Comparison of ENCODE assay signal across 15 cellular contexts in genomic region chr1:26483980-26484379, GRCh38. TPM values are rescaled to one million over a fixed set of nuclear protein-coding genes. Genes with fewer than 3 reads are reported as not detected.
DNase-seq lines count a peak whose midpoint lies in the region; ATAC-seq and TF ChIP-seq lines count a peak whose summit lies in the region.
"Had no signal": no experiment of that assay in that cellular context is flagged by ENCODE, and none has a peak within 500 bp of the region (broad histone marks: within the 10 kb centered on the region; RNA-seq: fewer than 3 reads in every experiment).

No MANE protein-coding gene starts in this region.

- H3K36me3 ChIP-seq in GM23248 (ENCODE audit: low read depth), result 0 out of 2 replicates have a peak, but pooled peaks cover 3% of the 10 kb centered on the region
- H3K36me3 ChIP-seq in neural progenitor cell, result peaks cover 4% of the 10 kb centered on the region

- H3F3A ChIP-seq in GM23248 (ENCODE audit: insufficient read depth), result peaks cover 9% of the 10 kb centered on the region; the same call in 1 of the 2 replicates
- H3F3A ChIP-seq in neural progenitor cell (ENCODE audit: low read depth), result peaks cover 29% of the 10 kb centered on the region

- H3K4me2 ChIP-seq in GM23248 (ENCODE audit: unreplicated experiment), result no peak overlapping the region
- H3K4me2 ChIP-seq in neural progenitor cell, result no peak overlapping the region
- H3K4me2 ChIP-seq: KMS-11 had no signal

- H3K36me3 Mint-ChIP-seq in neural progenitor cell, result peaks cover 5% of the 10 kb centered on the region

- H3K4me3 ChIP-seq in GM23248 (no peak overlapping the region), choroid plexus epithelial cell (ENCODE audit: low read depth, low read length) (no peak overlapping the region), neural progenitor cell (no peak overlapping the region)
- H3K4me3 ChIP-seq: esophagus muscularis mucosa had no signal

- no peak overlapping the region for H3K9ac ChIP-seq in GM23248
- no peak overlapping the region for H3K9ac ChIP-seq in neural progenitor cell
- H3K9ac ChIP-seq: KMS-11 had no signal

- H3K27me3 ChIP-seq in GM23248 (replicated peaks; ENCODE audit: insufficient read depth), result no peaks in the 10 kb centered on the region
- H3K27me3 ChIP-seq in neural progenitor cell, result no peaks in the 10 kb centered on the region
- H3K27me3 ChIP-seq: esophagus muscularis mucosa had no signal

- H3K27ac Mint-ChIP-seq in neural progenitor cell, result peak overlapping the region; percentile 5
- H3K27ac Mint-ChIP-seq: activated CD8-positive, alpha-beta T cell treated with anti-CD3 and anti-CD28 coated beads, Interleukin-2, amount 10 ng/mL, durations not matched to agents 7 days and 5 days had no signal

- no peaks in the 10 kb centered on the region for H3K4me1 Mint-ChIP-seq in neural progenitor cell

- no peaks in the 10 kb centered on the region for H3K9me3 Mint-ChIP-seq in neural progenitor cell
- H3K9me3 Mint-ChIP-seq: effector memory CD8-positive, alpha-beta T cell had no signal

- in situ Hi-C loops in GM23248 (cut with MboI), result no loop called here

- ATAC-seq in GM19023 (IDR thresholded peaks at IDR 0.05; ENCODE audit: unreplicated experiment), result no peak
- ATAC-seq: activated CD8-positive, alpha-beta T cell treated with anti-CD3 and anti-CD28 coated beads, Interleukin-2, amount 10 ng/mL, durations not matched to agents 7 days and 5 days; effector memory CD8-positive, alpha-beta T cell had no signal

- TF ChIP-seq CTCF in choroid plexus epithelial cell (conservative IDR thresholded peaks at IDR 0.05; ENCODE audit: low read depth, low read length) (no peak), neural progenitor cell (IDR thresholded peaks at IDR 0.05) (no peak), GM20000 (IDR thresholded peaks at IDR 0.05; ENCODE audit: extremely low read depth, missing control alignments) (no peak)

- no peaks in the 10 kb centered on the region for H3K79me2 ChIP-seq in GM23248 (ENCODE audit: insufficient read depth)
- H3K79me2 ChIP-seq in neural progenitor cell (ENCODE audit: low read depth), result no peaks in the 10 kb centered on the region

- WGBS in GM23248 (ENCODE audit: low coverage in 1 of 2, low lambda C conversion rate in 2 of 2, missing lambda C conversion rate in 2 of 2), 2 experiments, result 42 to 57% methylated on average over 2 of the region's 2 CpGs

- H3K27ac ChIP-seq in GM23248 (no peak overlapping the region), neural progenitor cell (no peak overlapping the region)
- H3K27ac ChIP-seq: esophagus muscularis mucosa, KMS-11 had no signal

- H3K4me3 Mint-ChIP-seq in neural progenitor cell, result no peak overlapping the region
- H3K4me3 Mint-ChIP-seq: activated CD8-positive, alpha-beta T cell treated with anti-CD3 and anti-CD28 coated beads, Interleukin-2, amount 10 ng/mL, durations not matched to agents 7 days and 5 days; effector memory CD8-positive, alpha-beta T cell had no signal

- no peaks in the 10 kb centered on the region for H3K9me3 ChIP-seq in GM23248 (ENCODE audit: low read depth)
- H3K9me3 ChIP-seq in neural progenitor cell (ENCODE audit: low read depth), result no peaks in the 10 kb centered on the region
- H3K9me3 ChIP-seq: esophagus muscularis mucosa had no signal

- DNase-seq in AG20443 (ENCODE audit: low spot score) (peak; percentile 42), GM23248 (peak; percentile 48), choroid plexus epithelial cell (ENCODE audit: low read depth) (peak; percentile 31), neural progenitor cell (ENCODE audit: low spot score) (no peak), GM20000 (ENCODE audit: low spot score) (no peak), NCI-H146 treated with DMSO at 0.1 percent for 48 hours (lab: John Stamatoyannopoulos, UW; ENCODE audit: unreplicated experiment) (no peak)
- DNase-seq: activated CD4-positive, CD25-positive, alpha-beta regulatory T cell; activated CD8-positive, alpha-beta T cell treated with anti-CD3 and anti-CD28 coated beads, Interleukin-2, amount 10 ng/mL, durations not matched to agents 7 days and 5 days; activated naive CD4-positive, alpha-beta T cell; DMS79; effector memory CD8-positive, alpha-beta T cell; NCI-H187 had no signal

- H2AFZ ChIP-seq in GM23248, result no peak overlapping the region
- H2AFZ ChIP-seq in neural progenitor cell (replicated peaks), result no peak overlapping the region

- peaks cover 5% of the 10 kb centered on the region for H3K27me3 Mint-ChIP-seq in neural progenitor cell (ENCODE audit: insufficient read depth, low read depth)
- H3K27me3 Mint-ChIP-seq: effector memory CD8-positive, alpha-beta T cell had no signal

- H3K9me2 ChIP-seq in GM23248 (ENCODE audit: insufficient read depth), result no peaks in the 10 kb centered on the region

- H3K4me1 ChIP-seq in GM23248 (ENCODE audit: insufficient read depth) (peaks cover 22% of the 10 kb centered on the region), neural progenitor cell (no peaks in the 10 kb centered on the region)
- H3K4me1 ChIP-seq: esophagus muscularis mucosa had no signal

- no peaks in the 10 kb centered on the region for H4K20me1 ChIP-seq in GM23248 (ENCODE audit: insufficient read depth)
- H4K20me1 ChIP-seq in neural progenitor cell (ENCODE audit: low read depth), result no peaks in the 10 kb centered on the region

RNA-seq across cellular contexts. Expression of gene HMGN2, which starts 11.7 kb away (rescaled TPM):
- total RNA-seq in GM23248 (2014; rRNA removed; shearing (Covaris generic)), result 211 and 216 TPM in 2 replicates
- 664 and 669 TPM in 2 replicates for polyA plus RNA-seq in GM23248 (2016; fragmentation: Nextera tagmentation; extraction: Ambion mirVana)
- total RNA-seq in neural progenitor cell (ENCODE audit: low replicate concordance), result 831 and 964 TPM in 2 replicates

RNA-seq across cellular contexts. Expression of gene RPS6KA1, which starts 45.6 kb away (rescaled TPM):
- 0.38 and 1.7 TPM in 2 replicates for total RNA-seq in GM23248 (2014; rRNA removed; shearing (Covaris generic))
- polyA plus RNA-seq in GM23248 (2016; fragmentation: Nextera tagmentation; extraction: Ambion mirVana), result 1.1 and 1.2 TPM in 2 replicates
- total RNA-seq in neural progenitor cell (ENCODE audit: low replicate concordance), result 18.7 and 43.9 TPM in 2 replicates

RNA-seq across cellular contexts. Expression of gene DHDDS, which starts 51.9 kb away (rescaled TPM):
- 50.8 and 70.6 TPM in 2 replicates for total RNA-seq in GM23248 (2014; rRNA removed; shearing (Covaris generic))
- polyA plus RNA-seq in GM23248 (2016; fragmentation: Nextera tagmentation; extraction: Ambion mirVana), result 43.0 and 46.9 TPM in 2 replicates
- total RNA-seq in neural progenitor cell (ENCODE audit: low replicate concordance), result 30.5 and 43.0 TPM in 2 replicates

Comparison
In these comparisons a context has a peak if more than half of its experiments do, and no peak if none do; other contexts are left out.
1. DNase-seq: peak in AG20443 (single experiment), GM23248 (single experiment) and choroid plexus epithelial cell (single experiment); none in neural progenitor cell (single experiment), GM20000 (single experiment) and NCI-H146 treated with DMSO at 0.1 percent for 48 hours (single experiment).